ENCODE assay signal across 8 cellular contexts in genomic region chr1:177948336-177948972, GRCh38. TPM values are rescaled to one million over a fixed set of nuclear protein-coding genes. Genes with fewer than 3 reads are reported as not detected.
DNase-seq lines count a peak whose midpoint lies in the region; ATAC-seq and TF ChIP-seq lines count a peak whose summit lies in the region.

No MANE protein-coding gene starts in this region.

- no peak overlapping the region for H3K4me3 Mint-ChIP-seq in activated CD4-positive, alpha-beta T cell treated with anti-CD3 and anti-CD28 coated beads, Interleukin-2, amount 10 ng/mL, durations not matched to agents 7 days and 5 days

- ATAC-seq in GM21529 (IDR thresholded peaks at IDR 0.05; ENCODE audit: unreplicated experiment), result peak; percentile 79

- no peaks in the 10 kb centered on the region for H3K36me3 ChIP-seq in NT2/D1 (ENCODE audit: insufficient read depth, insufficient read length, low read length)

- peaks cover 2% of the 10 kb centered on the region for H3K4me1 ChIP-seq in NT2/D1 (ENCODE audit: insufficient read depth, insufficient read length)

- H3K27ac Mint-ChIP-seq in activated CD4-positive, alpha-beta T cell treated with anti-CD3 and anti-CD28 coated beads, Interleukin-2, amount 10 ng/mL, durations not matched to agents 7 days and 5 days, result no peak overlapping the region

- CTCF ChIA-PET in activated CD4-positive, alpha-beta T cell treated with anti-CD3 and anti-CD28 coated beads, Interleukin-2, amount 10 ng/mL, durations not matched to agents 7 days and 5 days (lab: Charles Lee), result no interaction called here

- no peaks in the 10 kb centered on the region for H3K27me3 ChIP-seq in NT2/D1 (ENCODE audit: insufficient read depth, insufficient read length)

- no peaks in the 10 kb centered on the region for H3K36me3 Mint-ChIP-seq in activated CD4-positive, alpha-beta T cell treated with anti-CD3 and anti-CD28 coated beads, Interleukin-2, amount 10 ng/mL, durations not matched to agents 7 days and 5 days (ENCODE audit: low read depth)

- H3K27me3 Mint-ChIP-seq in activated CD4-positive, alpha-beta T cell treated with anti-CD3 and anti-CD28 coated beads, Interleukin-2, amount 10 ng/mL, durations not matched to agents 7 days and 5 days, result no peaks in the 10 kb centered on the region

- no peaks in the 10 kb centered on the region for H3K9me3 ChIP-seq in NT2/D1 (ENCODE audit: insufficient read depth, low read length)

- TF ChIP-seq RAD21 in Ishikawa (IDR thresholded peaks at IDR 0.05; ENCODE audit: low read depth), result peak; percentile 72

- peak; percentile 35 for DNase-seq in activated CD4-positive, alpha-beta T cell treated with anti-CD3 and anti-CD28 coated beads, Interleukin-2, amount 10 ng/mL, durations not matched to agents 7 days and 5 days
- DNase-seq in activated CD4-positive, alpha-beta T cell treated with anti-CD3 and anti-CD28 coated beads, Interleukin-2, amount 50 U/mL, for 4 hours, result no peak
- peak; percentile 77 for DNase-seq in NT2/D1 (ENCODE audit: low read depth, low spot score)
- DNase-seq in caudate nucleus (lab: John Stamatoyannopoulos, UW), result peak in 53 of 61 donors; percentile 1 to 83 (median 44)
- DNase-seq in left kidney (ENCODE audit: low read depth, low spot score), result peak; percentile 89
- DNase-seq in superior temporal gyrus (ENCODE audit: extremely low spot score), result peak; percentile 94

- TF ChIP-seq EP300 in Ishikawa (IDR thresholded peaks at IDR 0.05; ENCODE audit: borderline replicate concordance), result no peak

- H3K4me3 ChIP-seq in NT2/D1 (ENCODE audit: insufficient read length, low read depth), result no peak overlapping the region

- POLR2A ChIA-PET in activated CD4-positive, alpha-beta T cell treated with anti-CD3 and anti-CD28 coated beads, Interleukin-2, amount 10 ng/mL, durations not matched to agents 7 days and 5 days (lab: Charles Lee), result interaction anchor here (0.7 kb wide), 1 partner anchor 9 kb away, joined by 4 read pairs; no protein-coding TSS in a partner anchor

- no peak overlapping the region for H3K9ac ChIP-seq in NT2/D1 (ENCODE audit: insufficient read length, low read depth)

- H3K27ac ChIP-seq in caudate nucleus (ENCODE audit: low read depth, low read length), result no peak overlapping the region

- no peaks in the 10 kb centered on the region for H3K4me1 Mint-ChIP-seq in activated CD4-positive, alpha-beta T cell treated with anti-CD3 and anti-CD28 coated beads, Interleukin-2, amount 10 ng/mL, durations not matched to agents 7 days and 5 days

- no peaks in the 10 kb centered on the region for H3K9me3 Mint-ChIP-seq in activated CD4-positive, alpha-beta T cell treated with anti-CD3 and anti-CD28 coated beads, Interleukin-2, amount 10 ng/mL, durations not matched to agents 7 days and 5 days

TF ChIP-seq in Ishikawa, 13 proteins besides CTCF, POLR2A, EP300 and RAD21:
- no peak for TF ChIP-seq TCF12 (IDR thresholded peaks at IDR 0.05; ENCODE audit: low read depth)
- no peak for TF ChIP-seq CREB1 (IDR thresholded peaks at IDR 0.05; ENCODE audit: low read depth)
- 0 out of 2 replicates have a peak, but pooled peaks have one; percentile 12 for TF ChIP-seq TEAD4 (IDR thresholded peaks at IDR 0.05)
- no peak for TF ChIP-seq FOXM1 (IDR thresholded peaks at IDR 0.05; ENCODE audit: borderline replicate concordance, low read depth)
- TF ChIP-seq NFIC (IDR thresholded peaks at IDR 0.05), result no peak
- no peak for TF ChIP-seq TAF1 (IDR thresholded peaks at IDR 0.05; ENCODE audit: low read depth)
- TF ChIP-seq MAX (IDR thresholded peaks at IDR 0.05), result peak; percentile 22; the same call in 1 of the 2 replicates
- no peak for TF ChIP-seq YY1 (IDR thresholded peaks at IDR 0.05; ENCODE audit: low read depth)
- TF ChIP-seq REST (IDR thresholded peaks at IDR 0.05; ENCODE audit: low read depth), result no peak
- TF ChIP-seq CEBPB (IDR thresholded peaks at IDR 0.05), result no peak
- TF ChIP-seq USF1 (IDR thresholded peaks at IDR 0.05), result no peak
- no peak for TF ChIP-seq ZBTB7A (IDR thresholded peaks at IDR 0.05; ENCODE audit: low read depth)

RNA-seq across cellular contexts. Expression of gene SEC16B, which starts 21.4 kb away (rescaled TPM):
- under 1 TPM in 1 of 2 experiments, not detected in 1; 0.23 TPM for total RNA-seq in activated CD4-positive, alpha-beta T cell treated with anti-CD3 and anti-CD28 coated beads, Interleukin-2, amount 10 ng/mL, durations not matched to agents 7 days and 5 days

Comparison
In these comparisons a context has a peak if more than half of its experiments do, and no peak if none do; other contexts are left out.
1. DNase-seq: peak in activated CD4-positive, alpha-beta T cell treated with anti-CD3 and anti-CD28 coated beads, Interleukin-2, amount 10 ng/mL, durations not matched to agents 7 days and 5 days (single experiment), NT2/D1 (single experiment), caudate nucleus (53 of 61), left kidney (single experiment) and superior temporal gyrus (single experiment); none in activated CD4-positive, alpha-beta T cell treated with anti-CD3 and anti-CD28 coated beads, Interleukin-2, amount 50 U/mL, for 4 hours (0 of 2).